ENCODE assay signal across 21 cellular contexts in the genomic region with DNA sequence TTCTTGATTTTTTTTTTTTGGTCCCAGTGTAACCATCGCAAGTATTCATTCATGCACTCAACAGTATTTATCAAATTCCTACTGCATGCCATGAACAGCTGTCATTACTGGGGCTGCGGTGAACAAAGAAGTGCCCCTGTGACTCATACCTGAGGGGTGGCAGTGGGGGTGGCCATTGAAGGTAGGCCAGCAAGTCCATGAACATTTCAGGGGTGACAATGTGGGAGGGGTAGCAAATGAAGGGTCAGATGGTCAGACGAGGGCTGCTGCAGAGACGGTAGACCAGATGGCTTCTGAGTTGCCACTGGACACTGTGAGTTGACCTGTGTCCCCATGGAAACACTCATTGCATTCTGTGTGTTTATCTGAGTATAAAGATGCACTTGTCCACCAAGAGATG.
DNase-seq lines count a peak whose midpoint lies in the region; ATAC-seq, FAIRE-seq and TF ChIP-seq lines count a peak whose summit lies in the region.
"Had no signal": no experiment of that assay in that cellular context is flagged by ENCODE, and none has a peak within 500 bp of the region (broad histone marks: within the 10 kb centered on the region; RNA-seq: fewer than 3 reads in every experiment).

No MANE protein-coding gene starts in this region.

- H3K36me3 ChIP-seq in SK-N-SH (replicated peaks in 1 of 2; ENCODE audit: control insufficient read depth in 1 of 2, insufficient read depth in 2 of 2, low read length in 1 of 2) (no peaks in the 10 kb centered on the region), mesendoderm (ENCODE audit: control insufficient read depth, insufficient read depth, low read length) (no peaks in the 10 kb centered on the region)
- H3K36me3 ChIP-seq: thyroid gland had no signal

- CTCF ChIA-PET in SK-N-SH (lab: Yijun Ruan, JAX) = no interaction called here

- H4K8ac ChIP-seq in mesendoderm (ENCODE audit: low read depth, low read length) = no peak overlapping the region

- no peak overlapping the region for H3K4ac ChIP-seq in mesendoderm (ENCODE audit: low read depth, low read length)

- no peak overlapping the region for H2BK5ac ChIP-seq in mesendoderm (ENCODE audit: low read length)

- H2BK15ac ChIP-seq in mesendoderm (replicated peaks; ENCODE audit: low read depth) = no peak overlapping the region

- peaks cover 4% of the 10 kb centered on the region for H3F3A ChIP-seq in SK-N-SH (replicated peaks; ENCODE audit: insufficient read depth)

- DNase-seq in SK-N-SH = peak; percentile 38
- DNase-seq in mesendoderm = peak; percentile 44
- DNase-seq in activated CD4-positive, CD25-positive, alpha-beta regulatory T cell treated with anti-CD3 and anti-CD28 coated beads, Interleukin-2, amount 50 U/mL, for 72 hours = no peak
- DNase-seq in NCI-H345 treated with DMSO at 0.1 percent for 48 hours (lab: John Stamatoyannopoulos, UW; ENCODE audit: unreplicated experiment) = no peak
- DNase-seq in NCI-H510A treated with DMSO at 0.1 percent for 48 hours (lab: John Stamatoyannopoulos, UW) = no peak
- no peak for DNase-seq in frontal cortex (ENCODE audit: low spot score in 2 of 2)
- DNase-seq: activated B cell treated with CpG ODN at 0.5 μM for 24 hours; CD4-positive, alpha-beta T cell; DND-41; effector memory CD8-positive, alpha-beta T cell; HCEC 1CT; hypothalamus; left colon; NCI-H226; SHP77; thyroid gland had no signal

- H2AFZ ChIP-seq in SK-N-SH (ENCODE audit: low read depth) = no peak overlapping the region

- H3K4me1 ChIP-seq in SK-N-SH (ENCODE audit: control insufficient read depth in 1 of 2, insufficient read depth in 2 of 2, low read depth in 1 of 2, low read length in 1 of 2) (peaks cover 0 to 3% of the 10 kb centered on the region in 2 experiments; a peak in 1 of 4 replicates), mesendoderm (ENCODE audit: control insufficient read depth, low read depth, low read length) (no peaks in the 10 kb centered on the region)
- H3K4me1 ChIP-seq: A549, thyroid gland had no signal

- no peak overlapping the region for H3K4me3 Mint-ChIP-seq in dendritic cell treated with granulocyte-macrophage colony-stimulating factor and Interleukin-4, amounts not matched to agents 40 ng/mL and 50 ng/mL, for 4 days
- H3K4me3 Mint-ChIP-seq: activated B cell treated with CpG ODN at 0.5 μM for 24 hours; CD4-positive, alpha-beta T cell; effector memory CD8-positive, alpha-beta T cell; stimulated activated effector memory CD8-positive, alpha-beta T cell treated with anti-CD3 and anti-CD28 coated beads, Interleukin-12 subunit alpha, Interleukin-12 subunit beta, amount 100 ng/mL, for 72 hours had no signal

- H3K9me3 ChIP-seq in SK-N-SH = no peaks in the 10 kb centered on the region
- H3K9me3 ChIP-seq: A549, thyroid gland had no signal

- H3K18ac ChIP-seq in mesendoderm (ENCODE audit: low read length) = no peak overlapping the region

- H3K9ac ChIP-seq in SK-N-SH = no peak overlapping the region
- H3K9ac ChIP-seq in mesendoderm (ENCODE audit: low read length) = no peak overlapping the region

- H3K79me2 ChIP-seq in SK-N-SH (ENCODE audit: insufficient read depth) = no peaks in the 10 kb centered on the region
- H3K79me2 ChIP-seq in mesendoderm (ENCODE audit: control insufficient read depth, insufficient read depth, low read length) = no peaks in the 10 kb centered on the region

- no peaks in the 10 kb centered on the region for H3K79me1 ChIP-seq in mesendoderm (ENCODE audit: low read length)

- 82% methylated on average over 4 of the region's 4 CpGs for WGBS in SK-N-SH (ENCODE audit: low lambda C conversion rate)
- no CpG with 5 or more reads among the region's 4 CpGs for WGBS in mesendoderm (ENCODE audit: extremely low coverage, insufficient coverage, low lambda C conversion rate)

- intact Hi-C loops in dendritic cell treated with granulocyte-macrophage colony-stimulating factor and Interleukin-4, amounts not matched to agents 40 ng/mL and 50 ng/mL, for 4 days (cut with micrococcal nuclease) = loop anchor here (10.0 kb wide), 1 partner anchor 120 kb away; no protein-coding TSS in a partner anchor

- peak overlapping the region; percentile 12 for H3K27ac Mint-ChIP-seq in dendritic cell treated with granulocyte-macrophage colony-stimulating factor and Interleukin-4, amounts not matched to agents 40 ng/mL and 50 ng/mL, for 4 days
- H3K27ac Mint-ChIP-seq: activated B cell treated with CpG ODN at 0.5 μM for 24 hours; CD4-positive, alpha-beta T cell; effector memory CD8-positive, alpha-beta T cell; stimulated activated effector memory CD8-positive, alpha-beta T cell treated with anti-CD3 and anti-CD28 coated beads, Interleukin-12 subunit alpha, Interleukin-12 subunit beta, amount 100 ng/mL, for 72 hours had no signal

- H3K4me2 ChIP-seq in SK-N-SH (no peak overlapping the region), mesendoderm (ENCODE audit: low read length) (no peak overlapping the region)
- H3K4me2 ChIP-seq: A549 had no signal

- no peak for TF ChIP-seq EP300 in SK-N-SH (IDR thresholded peaks at IDR 0.05; ENCODE audit: borderline replicate concordance in 1 of 2, low read depth in 1 of 2, low read length in 1 of 2)

- no peak for FAIRE-seq in frontal cortex (lab: Jason Lieb, UNC)
- FAIRE-seq: A549, GM19239 had no signal

- H4K20me1 ChIP-seq in SK-N-SH (ENCODE audit: insufficient read depth) = no peaks in the 10 kb centered on the region

- H2BK120ac ChIP-seq in mesendoderm (ENCODE audit: low read depth, low read length) = no peak overlapping the region

- peaks cover 17% of the 10 kb centered on the region for H3K4me1 Mint-ChIP-seq in dendritic cell treated with granulocyte-macrophage colony-stimulating factor and Interleukin-4, amounts not matched to agents 40 ng/mL and 50 ng/mL, for 4 days (ENCODE audit: low read depth)
- H3K4me1 Mint-ChIP-seq: activated B cell treated with CpG ODN at 0.5 μM for 24 hours had no signal

- H3K9me2 ChIP-seq in SK-N-SH = no peaks in the 10 kb centered on the region

- no peaks in the 10 kb centered on the region for H3K9me3 Mint-ChIP-seq in dendritic cell treated with granulocyte-macrophage colony-stimulating factor and Interleukin-4, amounts not matched to agents 40 ng/mL and 50 ng/mL, for 4 days
- H3K9me3 Mint-ChIP-seq: CD4-positive, alpha-beta T cell; effector memory CD8-positive, alpha-beta T cell; stimulated activated effector memory CD8-positive, alpha-beta T cell treated with anti-CD3 and anti-CD28 coated beads, Interleukin-12 subunit alpha, Interleukin-12 subunit beta, amount 100 ng/mL, for 72 hours had no signal

- no peak overlapping the region for H3K56ac ChIP-seq in mesendoderm (ENCODE audit: low read length)

- no peak; the same call in 2 of the 3 replicates for ATAC-seq in SK-N-SH treated with all-trans-retinoic acid at 6 μM for 48 hours
- ATAC-seq: A549; effector memory CD8-positive, alpha-beta T cell; left colon; stimulated activated effector memory CD8-positive, alpha-beta T cell treated with anti-CD3 and anti-CD28 coated beads, Interleukin-12 subunit alpha, Interleukin-12 subunit beta, amount 100 ng/mL, for 72 hours had no signal

- H3K4me3 ChIP-seq in SK-N-SH (ENCODE audit: low read depth in 2 of 2, low read length in 1 of 2) (no peak overlapping the region), mesendoderm (ENCODE audit: low read length) (no peak overlapping the region)
- H3K4me3 ChIP-seq: A549, thyroid gland had no signal

- H3K27ac ChIP-seq in SK-N-SH (ENCODE audit: low read depth in 2 of 2, low read length in 1 of 2) (no peak overlapping the region), mesendoderm (ENCODE audit: low read depth, low read length) (no peak overlapping the region)
- H3K27ac ChIP-seq: A549, thyroid gland had no signal

- TF ChIP-seq CTCF in SK-N-SH (IDR thresholded peaks at IDR 0.05) = no peak

- no peak overlapping the region for H2AK5ac ChIP-seq in mesendoderm (ENCODE audit: low read length)

- H4K5ac ChIP-seq in mesendoderm (ENCODE audit: low read length) = no peak overlapping the region

- POLR2A ChIA-PET in SK-N-SH (lab: Yijun Ruan, JAX) = no interaction called here

- no peak for TF ChIP-seq RAD21 in SK-N-SH (IDR thresholded peaks at IDR 0.05; ENCODE audit: low read length)

- no peak overlapping the region for H3K23ac ChIP-seq in mesendoderm (ENCODE audit: low read length)

- H3K27me3 ChIP-seq in SK-N-SH (ENCODE audit: insufficient read depth) (no peaks in the 10 kb centered on the region), mesendoderm (ENCODE audit: insufficient read depth, low read length, poor library complexity) (no peaks in the 10 kb centered on the region)
- H3K27me3 ChIP-seq: thyroid gland had no signal

- peaks cover 12% of the 10 kb centered on the region for H3K27me3 Mint-ChIP-seq in dendritic cell treated with granulocyte-macrophage colony-stimulating factor and Interleukin-4, amounts not matched to agents 40 ng/mL and 50 ng/mL, for 4 days
- H3K27me3 Mint-ChIP-seq: CD4-positive, alpha-beta T cell had no signal

- H3K36me3 Mint-ChIP-seq in dendritic cell treated with granulocyte-macrophage colony-stimulating factor and Interleukin-4, amounts not matched to agents 40 ng/mL and 50 ng/mL, for 4 days (ENCODE audit: low read depth) = no peaks in the 10 kb centered on the region
- H3K36me3 Mint-ChIP-seq: stimulated activated effector memory CD8-positive, alpha-beta T cell treated with anti-CD3 and anti-CD28 coated beads, Interleukin-12 subunit alpha, Interleukin-12 subunit beta, amount 100 ng/mL, for 72 hours had no signal

TF ChIP-seq in SK-N-SH, 30 proteins besides CTCF, POLR2A, EP300 and RAD21:
- TF ChIP-seq FOXJ3 (CRISPR knock-in tag; IDR thresholded peaks at IDR 0.05) = no peak
- TF ChIP-seq FOSL2 (IDR thresholded peaks at IDR 0.05; ENCODE audit: borderline replicate concordance, low read depth) = peak; percentile 11; the same call in 1 of the 2 replicates

TF ChIP-seq in SK-N-SH treated with all-trans-retinoic acid at 6 μM for 48 hours, 23 proteins besides CTCF, POLR2A, EP300 and RAD21 (continues in another document):
- TF ChIP-seq ZNF565 (CRISPR knock-in tag; conservative IDR thresholded peaks at IDR 0.05; ENCODE audit: low read depth) = no peak
- no peak for TF ChIP-seq ISL1 (CRISPR knock-in tag; IDR thresholded peaks at IDR 0.05)
- TF ChIP-seq, protein P1, sequence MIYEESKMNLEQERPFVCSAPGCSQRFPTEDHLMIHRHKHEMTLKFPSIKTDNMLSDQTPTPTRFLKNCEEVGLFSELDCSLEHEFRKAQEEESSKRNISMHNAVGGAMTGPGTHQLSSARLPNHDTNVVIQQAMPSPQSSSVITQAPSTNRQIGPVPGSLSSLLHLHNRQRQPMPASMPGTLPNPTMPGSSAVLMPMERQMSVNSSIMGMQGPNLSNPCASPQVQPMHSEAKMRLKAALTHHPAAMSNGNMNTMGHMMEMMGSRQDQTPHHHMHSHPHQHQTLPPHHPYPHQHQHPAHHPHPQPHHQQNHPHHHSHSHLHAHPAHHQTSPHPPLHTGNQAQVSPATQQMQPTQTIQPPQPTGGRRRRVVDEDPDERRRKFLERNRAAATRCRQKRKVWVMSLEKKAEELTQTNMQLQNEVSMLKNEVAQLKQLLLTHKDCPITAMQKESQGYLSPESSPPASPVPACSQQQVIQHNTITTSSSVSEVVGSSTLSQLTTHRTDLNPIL (CRISPR knock-in tag; IDR thresholded peaks at IDR 0.05; ENCODE audit: low read depth) = no peak
- TF ChIP-seq SNAI2 (CRISPR knock-in tag; IDR thresholded peaks at IDR 0.05) = no peak

Comparison
In these comparisons a context has a peak if more than half of its experiments do, and no peak if none do; other contexts are left out.
1. DNase-seq: peak in SK-N-SH (single experiment) and mesendoderm (single experiment); none in activated CD4-positive, CD25-positive, alpha-beta regulatory T cell treated with anti-CD3 and anti-CD28 coated beads, Interleukin-2, amount 50 U/mL, for 72 hours (single experiment), NCI-H345 treated with DMSO at 0.1 percent for 48 hours (single experiment), NCI-H510A treated with DMSO at 0.1 percent for 48 hours (single experiment) and frontal cortex (0 of 2).